In genomic region chr18:31990823-31991222, GRCh38 we compare ENCODE assay signal across 13 cellular contexts. TPM values are rescaled to one million over a fixed set of nuclear protein-coding genes. Genes with fewer than 3 reads are reported as not detected.
A peak's percentile ranks its signal among the peaks of the same experiment; 100 is the strongest.
DNase-seq lines count a peak whose midpoint lies in the region; ATAC-seq and TF ChIP-seq lines count a peak whose summit lies in the region.
"Had no signal": no experiment of that assay in that cellular context is flagged by ENCODE, and none has a peak within 500 bp of the region (broad histone marks: within the 10 kb centered on the region; RNA-seq: fewer than 3 reads in every experiment).

No MANE protein-coding gene starts in this region.

- H3K27ac ChIP-seq in dorsolateral prefrontal cortex (peak overlapping the region in 1 of 59 donors; percentile 4), tibial artery (no peak overlapping the region)
- H3K27ac ChIP-seq: cardiac muscle cell, parathyroid adenoma, PC-9, transverse colon, WERI-Rb-1 had no signal

- H3K4me3 ChIP-seq in dorsolateral prefrontal cortex, result no peak overlapping the region
- H3K4me3 ChIP-seq in tibial artery, result no peak overlapping the region
- H3K4me3 ChIP-seq: cardiac muscle cell, PC-9, transverse colon had no signal

- peak; percentile 93 for ATAC-seq in GM19035 (IDR thresholded peaks at IDR 0.05; ENCODE audit: unreplicated experiment)
- peak; percentile 100 for ATAC-seq in GM21825 (IDR thresholded peaks at IDR 0.05; ENCODE audit: unreplicated experiment)
- ATAC-seq in HG03378 (IDR thresholded peaks at IDR 0.05; ENCODE audit: unreplicated experiment), result peak; percentile 100

- H3K36me3 ChIP-seq in tibial artery, result no peaks in the 10 kb centered on the region
- H3K36me3 ChIP-seq: cardiac muscle cell, transverse colon, WERI-Rb-1 had no signal

- no peaks in the 10 kb centered on the region for H3K9me3 ChIP-seq in tibial artery
- H3K9me3 ChIP-seq: transverse colon had no signal

- peaks cover 0 to 12% (median 5%) of the 10 kb centered on the region in 4 donors for H3K4me1 ChIP-seq in tibial artery
- H3K4me1 ChIP-seq: parathyroid adenoma had no signal

- H3K27me3 ChIP-seq in dorsolateral prefrontal cortex, result no peaks in the 10 kb centered on the region
- no peaks in the 10 kb centered on the region for H3K27me3 ChIP-seq in tibial artery
- H3K27me3 ChIP-seq: cardiac muscle cell, transverse colon had no signal

- TF ChIP-seq CTCF in dorsolateral prefrontal cortex (IDR thresholded peaks at IDR 0.05 in 54 of 56, conservative IDR thresholded peaks at IDR 0.05 in 2 of 56; ENCODE audit: low read depth in 1 of 56, partially characterized antibody in 56 of 56), result no peak
- no peak for TF ChIP-seq CTCF in tibial artery (IDR thresholded peaks at IDR 0.05)

- intact Hi-C loops in dorsolateral prefrontal cortex (cut with DNase I) (no loop called here), tibial artery (cut with DNase I; ENCODE audit: low total_unique reads) (no loop called here)

- DNase-seq in renal cortical epithelial cell (ENCODE audit: low read depth) (peak; percentile 60), dorsolateral prefrontal cortex (no peak), cerebellar cortex (ENCODE audit: low spot score) (no peak), NCI-H2107 (lab: John Stamatoyannopoulos, UW) (no peak), tibial artery (no peak)
- DNase-seq: PC-9, transverse colon, WERI-Rb-1 had no signal

RNA-seq across cellular contexts. Expression of gene RNF125, which starts 27.8 kb away (rescaled TPM):
- 1.5 and 4.0 TPM in 2 replicates for total RNA-seq in renal cortical epithelial cell
- total RNA-seq in dorsolateral prefrontal cortex, result 10 to 100 TPM in 4 of 120 experiments, 1 to 10 TPM in 114, under 1 TPM in 2; 0.69 to 14.6 (median 3.8) TPM

RNA-seq across cellular contexts. Expression of gene TRAPPC8, which starts 47.9 kb away (rescaled TPM):
- total RNA-seq in renal cortical epithelial cell (53.3 and 75.6 TPM in 2 replicates), dorsolateral prefrontal cortex (100 to 1,000 TPM in 1 of 120 experiments, 10 to 100 TPM in 119; 37.1 to 100 (median 56.5) TPM)
